14 cellular contexts compared by ENCODE assay signal in the genomic region with DNA sequence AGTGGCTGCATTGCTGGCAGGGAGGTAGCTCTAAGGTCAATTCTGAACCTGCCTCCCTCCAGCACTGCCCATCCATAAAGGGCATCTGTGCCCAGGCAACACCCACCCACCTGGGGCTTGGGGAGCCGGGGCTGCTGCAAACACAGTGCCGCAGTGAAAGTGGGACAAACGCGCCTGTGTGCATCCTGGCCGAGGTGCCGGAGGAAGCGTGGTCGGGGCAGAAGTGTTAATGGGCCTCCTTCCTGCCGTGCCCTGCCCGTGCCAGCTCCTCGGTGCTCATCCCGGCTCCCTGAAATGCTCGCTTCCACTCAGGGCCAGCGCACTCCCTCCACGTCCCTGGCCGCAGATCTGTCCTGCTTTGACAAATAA. TPM values are rescaled to one million over a fixed set of nuclear protein-coding genes. Genes with fewer than 3 reads are reported as not detected.
DNase-seq lines count a peak whose midpoint lies in the region; ATAC-seq, FAIRE-seq and TF ChIP-seq lines count a peak whose summit lies in the region.
"Had no signal": no experiment of that assay in that cellular context is flagged by ENCODE, and none has a peak within 500 bp of the region (broad histone marks: within the 10 kb centered on the region; RNA-seq: fewer than 3 reads in every experiment).

No MANE protein-coding gene starts in this region.

- peak overlapping the region; percentile 67 for H3K4me3 Mint-ChIP-seq in CD8-positive, alpha-beta T cell
- peak overlapping the region; percentile 47 for H3K4me3 Mint-ChIP-seq in activated CD8-positive, alpha-beta T cell treated with anti-CD3 and anti-CD28 coated beads for 36 hours
- H3K4me3 Mint-ChIP-seq: HFFc6 had no signal

- peak overlapping the region; percentile 82 to 93; a peak in 5 of 6 replicates for H3K27ac ChIP-seq in A549
- peak overlapping the region; percentile 47 for H3K27ac ChIP-seq in CD8-positive, alpha-beta T cell (ENCODE audit: low read depth, low read length)
- H3K27ac ChIP-seq in mucosa of rectum (ENCODE audit: low read depth in 2 of 2, low read length in 2 of 2) = peak overlapping the region; percentile 94 to 97
- H3K27ac ChIP-seq: dorsolateral prefrontal cortex had no signal

- H3K27me3 Mint-ChIP-seq in CD8-positive, alpha-beta T cell (ENCODE audit: low read depth) = no peaks in the 10 kb centered on the region
- H3K27me3 Mint-ChIP-seq in activated CD8-positive, alpha-beta T cell treated with anti-CD3 and anti-CD28 coated beads for 36 hours = no peaks in the 10 kb centered on the region

- no peak overlapping the region for H3K4me2 ChIP-seq in A549

- POLR2A ChIA-PET in A549 (lab: Yijun Ruan, JAX) = no interaction called here
- POLR2A ChIA-PET in CD8-positive, alpha-beta T cell (lab: Charles Lee) = interaction anchor here (1.2 to 28.3 kb wide), 6 partner anchors 13 to 52 kb away, joined by 3 to 828 read pairs (median 11); a partner anchor contains a TSS
- POLR2A ChIA-PET in activated CD8-positive, alpha-beta T cell treated with anti-CD3 and anti-CD28 coated beads for 36 hours (lab: Charles Lee) = interaction anchor here (0.5 to 19.8 kb wide), 11 partner anchors 8 to 1213 kb away, joined by 3 to 252 read pairs (median 7); a partner anchor contains a TSS

- 93% methylated on average over 16 of the region's 16 CpGs for WGBS in A549 (ENCODE audit: missing lambda C conversion rate)

- intact Hi-C loops in CD8-positive, alpha-beta T cell (cut with DNase I, micrococcal nuclease) = loop anchor here in 1 of 2 experiments (1.0 to 5.0 kb wide), 6 partner anchors 12 to 358 kb away; no protein-coding TSS in a partner anchor
- intact Hi-C loops in activated CD8-positive, alpha-beta T cell treated with anti-CD3 and anti-CD28 coated beads for 36 hours (cut with micrococcal nuclease) = loop anchor here (5.0 kb wide), 2 partner anchors 33 to 47 kb away; no protein-coding TSS in a partner anchor

- no peak for TF ChIP-seq EP300 in A549 (IDR thresholded peaks at IDR 0.05)

- CTCF ChIA-PET in A549 (lab: Yijun Ruan, JAX) = interaction anchor here (0.9 to 5.9 kb wide), 9 partner anchors 9 to 342 kb away, joined by 3 to 37 read pairs (median 4); no protein-coding TSS in a partner anchor
- CTCF ChIA-PET in CD8-positive, alpha-beta T cell (lab: Charles Lee) = interaction anchor here (1.0 to 26.6 kb wide), 14 partner anchors 9 to 314 kb away, joined by 3 to 537 read pairs (median 17); a partner anchor contains a TSS
- CTCF ChIA-PET in activated CD8-positive, alpha-beta T cell treated with anti-CD3 and anti-CD28 coated beads for 36 hours (lab: Charles Lee) = interaction anchor here (1.1 to 6.5 kb wide), 13 partner anchors 10 to 314 kb away, joined by 3 to 90 read pairs (median 7); no protein-coding TSS in a partner anchor

- H3K4me1 ChIP-seq in A549 (peaks cover 81% of the 10 kb centered on the region), mucosa of rectum (ENCODE audit: control insufficient read depth in 2 of 2, insufficient read depth in 2 of 2, low read length in 2 of 2) (peaks cover 46 to 55% of the 10 kb centered on the region in 2 donors)
- peaks cover 78% of the 10 kb centered on the region for H3K4me1 ChIP-seq in CD8-positive, alpha-beta T cell (ENCODE audit: insufficient read depth, low read length)

- H3K4me1 Mint-ChIP-seq in CD8-positive, alpha-beta T cell (ENCODE audit: low read depth) = peaks cover 82% of the 10 kb centered on the region
- peaks cover 79% of the 10 kb centered on the region for H3K4me1 Mint-ChIP-seq in activated CD8-positive, alpha-beta T cell treated with anti-CD3 and anti-CD28 coated beads for 36 hours (ENCODE audit: low read depth)

- peak overlapping the region; percentile 66 to 94 for H3K9ac ChIP-seq in mucosa of rectum (ENCODE audit: low read depth in 1 of 2, low read length in 2 of 2)

- H3K36me3 Mint-ChIP-seq in CD8-positive, alpha-beta T cell = peaks cover 3% of the 10 kb centered on the region
- H3K36me3 Mint-ChIP-seq in activated CD8-positive, alpha-beta T cell treated with anti-CD3 and anti-CD28 coated beads for 36 hours (ENCODE audit: low read depth) = peaks cover 7% of the 10 kb centered on the region

- TF ChIP-seq POLR2A in A549 (IDR thresholded peaks at IDR 0.05; ENCODE audit: low read length) = no peak; the same call in 1 of the 2 replicates

- H3K36me3 ChIP-seq in CD8-positive, alpha-beta T cell (ENCODE audit: insufficient read depth, low read length) = no peaks in the 10 kb centered on the region
- no peaks in the 10 kb centered on the region for H3K36me3 ChIP-seq in mucosa of rectum (ENCODE audit: control insufficient read depth in 2 of 2, insufficient read depth in 2 of 2, low read length in 2 of 2)
- H3K36me3 ChIP-seq: prostate gland had no signal

- no peak for FAIRE-seq in A549 (lab: Jason Lieb, UNC)
- FAIRE-seq: HTR-8/SVneo had no signal

- no peaks in the 10 kb centered on the region for H3K27me3 ChIP-seq in CD8-positive, alpha-beta T cell (ENCODE audit: insufficient read depth, low read length)
- H3K27me3 ChIP-seq in mucosa of rectum (ENCODE audit: control insufficient read depth in 2 of 2, insufficient read depth in 2 of 2, low read length in 2 of 2) = no peaks in the 10 kb centered on the region
- H3K27me3 ChIP-seq: dorsolateral prefrontal cortex had no signal

- H3K9me3 Mint-ChIP-seq in CD8-positive, alpha-beta T cell = no peaks in the 10 kb centered on the region
- H3K9me3 Mint-ChIP-seq in activated CD8-positive, alpha-beta T cell treated with anti-CD3 and anti-CD28 coated beads for 36 hours = peaks cover 6% of the 10 kb centered on the region

- peak overlapping the region; percentile 99 for H3K27ac Mint-ChIP-seq in CD8-positive, alpha-beta T cell
- peak overlapping the region; percentile 87 for H3K27ac Mint-ChIP-seq in activated CD8-positive, alpha-beta T cell treated with anti-CD3 and anti-CD28 coated beads for 36 hours
- H3K27ac Mint-ChIP-seq: HFFc6 had no signal

- no peak for TF ChIP-seq CTCF in A549 (IDR thresholded peaks at IDR 0.05)
- no peak for TF ChIP-seq CTCF in CD8-positive, alpha-beta T cell (IDR thresholded peaks at IDR 0.05)
- TF ChIP-seq CTCF in activated CD8-positive, alpha-beta T cell treated with anti-CD3 and anti-CD28 coated beads for 36 hours (IDR thresholded peaks at IDR 0.05) = no peak

- no peak for ATAC-seq in A549
- ATAC-seq in CD8-positive, alpha-beta T cell = no peak
- ATAC-seq in activated CD8-positive, alpha-beta T cell treated with anti-CD3 and anti-CD28 coated beads for 36 hours = no peak
- ATAC-seq in GM21515 (IDR thresholded peaks at IDR 0.05; ENCODE audit: unreplicated experiment) = no peak
- ATAC-seq in GM19035 (IDR thresholded peaks at IDR 0.05; ENCODE audit: unreplicated experiment) = no peak

- no peak for TF ChIP-seq RAD21 in A549 (conservative IDR thresholded peaks at IDR 0.05 in 1 of 2, IDR thresholded peaks at IDR 0.05 in 1 of 2)

- H3K4me3 ChIP-seq in A549 (no peak overlapping the region), mucosa of rectum (ENCODE audit: low read length in 2 of 2) (no peak overlapping the region)
- H3K4me3 ChIP-seq in CD8-positive, alpha-beta T cell (ENCODE audit: low read depth, low read length) = peak overlapping the region; percentile 23
- H3K4me3 ChIP-seq: dorsolateral prefrontal cortex, prostate gland had no signal

- H3K9me3 ChIP-seq in A549 = no peaks in the 10 kb centered on the region
- peaks cover 8% of the 10 kb centered on the region for H3K9me3 ChIP-seq in CD8-positive, alpha-beta T cell (ENCODE audit: low read length)
- H3K9me3 ChIP-seq in mucosa of rectum (ENCODE audit: control insufficient read depth in 2 of 2, low read length in 2 of 2) = no peaks in the 10 kb centered on the region
- H3K9me3 ChIP-seq: prostate gland had no signal

- DNase-seq in A549 (ENCODE audit: low read depth in 1 of 2, low spot score in 1 of 2) = no peak
- DNase-seq in CD8-positive, alpha-beta T cell = peak in 2 of 7 experiments; percentile 24 to 33
- DNase-seq in activated CD8-positive, alpha-beta T cell treated with anti-CD3 and anti-CD28 coated beads for 36 hours = peak; percentile 42
- DNase-seq in GM19238 (ENCODE audit: insufficient read length, low spot score) = no peak
- no peak for DNase-seq in SKM-1 (lab: John Stamatoyannopoulos, UW; ENCODE audit: unreplicated experiment)
- DNase-seq: amygdala, dorsolateral prefrontal cortex, HFFc6, NCI-H1105 had no signal

TF ChIP-seq in A549, 52 proteins besides CTCF, POLR2A, EP300 and RAD21 (continues in another document):
- TF ChIP-seq FOSL2 (IDR thresholded peaks at IDR 0.05) (no peak), FOSL2 (CRISPR knock-in tag; IDR thresholded peaks at IDR 0.05) (no peak), HDAC2 (IDR thresholded peaks at IDR 0.05) (no peak), NR3C1 (IDR thresholded peaks at IDR 0.05) (no peak)
- TF ChIP-seq, protein P1, sequence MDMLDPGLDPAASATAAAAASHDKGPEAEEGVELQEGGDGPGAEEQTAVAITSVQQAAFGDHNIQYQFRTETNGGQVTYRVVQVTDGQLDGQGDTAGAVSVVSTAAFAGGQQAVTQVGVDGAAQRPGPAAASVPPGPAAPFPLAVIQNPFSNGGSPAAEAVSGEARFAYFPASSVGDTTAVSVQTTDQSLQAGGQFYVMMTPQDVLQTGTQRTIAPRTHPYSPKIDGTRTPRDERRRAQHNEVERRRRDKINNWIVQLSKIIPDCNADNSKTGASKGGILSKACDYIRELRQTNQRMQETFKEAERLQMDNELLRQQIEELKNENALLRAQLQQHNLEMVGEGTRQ (IDR thresholded peaks at IDR 0.05) = no peak
- TF ChIP-seq, protein P2, sequence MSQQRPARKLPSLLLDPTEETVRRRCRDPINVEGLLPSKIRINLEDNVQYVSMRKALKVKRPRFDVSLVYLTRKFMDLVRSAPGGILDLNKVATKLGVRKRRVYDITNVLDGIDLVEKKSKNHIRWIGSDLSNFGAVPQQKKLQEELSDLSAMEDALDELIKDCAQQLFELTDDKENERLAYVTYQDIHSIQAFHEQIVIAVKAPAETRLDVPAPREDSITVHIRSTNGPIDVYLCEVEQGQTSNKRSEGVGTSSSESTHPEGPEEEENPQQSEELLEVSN (IDR thresholded peaks at IDR 0.05; ENCODE audit: borderline replicate concordance, low read depth) = no peak
- TF ChIP-seq, protein P3, sequence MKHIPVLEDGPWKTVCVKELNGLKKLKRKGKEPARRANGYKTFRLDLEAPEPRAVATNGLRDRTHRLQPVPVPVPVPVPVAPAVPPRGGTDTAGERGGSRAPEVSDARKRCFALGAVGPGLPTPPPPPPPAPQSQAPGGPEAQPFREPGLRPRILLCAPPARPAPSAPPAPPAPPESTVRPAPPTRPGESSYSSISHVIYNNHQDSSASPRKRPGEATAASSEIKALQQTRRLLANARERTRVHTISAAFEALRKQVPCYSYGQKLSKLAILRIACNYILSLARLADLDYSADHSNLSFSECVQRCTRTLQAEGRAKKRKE (CRISPR knock-in tag; IDR thresholded peaks at IDR 0.05; ENCODE audit: low read depth) = no peak

RNA-seq across cellular contexts. Expression of a gene that starts 55.7 kb away (rescaled TPM):
- polyA plus RNA-seq in A549 (2011; rRNA removed) = 10.5 and 14.9 TPM in 2 replicates
- 8.8 and 14.8 TPM in 2 replicates for polyA plus RNA-seq in A549 (2012; cell fraction: cytosol; rRNA removed)
- polyA plus RNA-seq in A549 (2012; cell fraction: nucleus; rRNA removed) = 9.8 and 17.6 TPM in 2 replicates
- polyA plus RNA-seq in A549 (2017; fragmentation: RNase III; extraction: RNeasy Plus Mini Kit Qiagen cat#74134 plus additional on column Dnase treatment) = 14.5 to 18.2 TPM (median 17.3 TPM) in 3 replicates
- polyA minus RNA-seq in A549 (2011; rRNA and poly(A)+ RNA removed) = 3.3 and 4.0 TPM in 2 replicates
- total RNA-seq in CD8-positive, alpha-beta T cell = 1,000 to 10,000 TPM; 1,270 to 1,311 TPM
- 100 to 1,000 TPM; 102 to 106 TPM for total RNA-seq in activated CD8-positive, alpha-beta T cell treated with anti-CD3 and anti-CD28 coated beads for 36 hours

Comparison
In these comparisons a context has a peak if more than half of its experiments do, and no peak if none do; other contexts are left out.
1. RNA of a gene that starts 55.7 kb away (total RNA-seq): 1,270 to 1,311 TPM in CD8-positive, alpha-beta T cell; 102 to 106 TPM in activated CD8-positive, alpha-beta T cell treated with anti-CD3 and anti-CD28 coated beads for 36 hours; every median in the first group is over 10 times any median in the second.
2. Peak in every context shown above with its lines, with median percentiles within 50 percentile points of each other: H3K27ac ChIP-seq.